19 cellular contexts compared by ENCODE assay signal in genomic region chr11:124757320-124757719, GRCh38. TPM values are rescaled to one million over a fixed set of nuclear protein-coding genes. Genes with fewer than 3 reads are reported as not detected.
DNase-seq lines count a peak whose midpoint lies in the region; ATAC-seq, FAIRE-seq and TF ChIP-seq lines count a peak whose summit lies in the region.
"Had no signal": no experiment of that assay in that cellular context is flagged by ENCODE, and none has a peak within 500 bp of the region (broad histone marks: within the 10 kb centered on the region; RNA-seq: fewer than 3 reads in every experiment).

No MANE protein-coding gene starts in this region.

- no peaks in the 10 kb centered on the region for H3K79me1 ChIP-seq in H1 (ENCODE audit: low read depth, low read length)

- CTCF ChIA-PET in WTC11 (lab: Charles Lee) (interaction anchor here (0.7 to 2.0 kb wide), 6 partner anchors 11 to 171 kb away, joined by 4 to 15 read pairs (median 8); no protein-coding TSS in a partner anchor), H1 (lab: Charles Lee; ENCODE audit: partially characterized antibody) (interaction anchor here (0.5 to 28.0 kb wide), 12 partner anchors 18 to 342 kb away, joined by 3 to 382 read pairs (median 6); partner anchors contain the start of gene NRGN)

- no peak for DNase-seq in WTC11 (ENCODE audit: low spot score)
- DNase-seq in H1 (ENCODE audit: low read depth in 1 of 2, low spot score in 2 of 2) = no peak
- no peak for DNase-seq in naive B cell
- DNase-seq in upper lobe of right lung = no peak
- no peak for DNase-seq in NCI-H2081 (lab: John Stamatoyannopoulos, UW)
- DNase-seq: BE2C; CD8-positive, alpha-beta memory T cell; DMS53; HCEC 1CT; HFFc6 had no signal

- no peak overlapping the region for H4K91ac ChIP-seq in H1 (replicated peaks; ENCODE audit: insufficient read length, low read length)

- H3K27me3 ChIP-seq in H1 (replicated peaks in 1 of 4; ENCODE audit: control insufficient read depth in 3 of 4, extremely low read depth in 1 of 4, insufficient read depth in 3 of 4, low read length in 3 of 4) (peaks cover 88 to 100% (median 96%) of the 10 kb centered on the region in 4 experiments), upper lobe of right lung (peaks cover 22% of the 10 kb centered on the region)

- no peak overlapping the region for H3K4ac ChIP-seq in H1 (replicated peaks; ENCODE audit: insufficient read length, low read depth, low read length)

- no peak overlapping the region for H3K14ac ChIP-seq in H1 (ENCODE audit: insufficient read length)

- no peak for TF ChIP-seq EP300 in H1 (IDR thresholded peaks at IDR 0.05; ENCODE audit: borderline replicate concordance in 1 of 2, low read depth in 2 of 2, low read length in 2 of 2)

- no peak for TF ChIP-seq POLR2A in H1 (IDR thresholded peaks at IDR 0.05; ENCODE audit: control extremely low read depth in 1 of 2, low read depth in 2 of 2, low read length in 2 of 2)

- H3K18ac ChIP-seq in H1 (ENCODE audit: extremely low read depth, low read length) = no peak overlapping the region

- intact Hi-C loops in upper lobe of right lung (cut with DNase I) = no loop called here

- H3K4me3 Mint-ChIP-seq in WTC11 (peak overlapping the region; percentile 12; the same call in 1 of the 2 replicates), naive B cell (peak overlapping the region in 5 of 8 donors; percentile 14 to 85 (median 62))
- H3K4me3 Mint-ChIP-seq: HFFc6 had no signal

- H2BK20ac ChIP-seq in H1 (ENCODE audit: low read length) = no peak overlapping the region

- H3K4me1 Mint-ChIP-seq in WTC11 = peaks cover 57% of the 10 kb centered on the region
- H3K4me1 Mint-ChIP-seq in naive B cell = peaks cover 41 to 58% (median 51%) of the 10 kb centered on the region in 3 donors

- ATAC-seq in WTC11 (no peak), naive B cell (ENCODE audit: low read depth in 2 of 2) (no peak), upper lobe of right lung (no peak), GM21786 (IDR thresholded peaks at IDR 0.05; ENCODE audit: unreplicated experiment) (no peak), GM19397 (IDR thresholded peaks at IDR 0.05; ENCODE audit: unreplicated experiment) (no peak)
- ATAC-seq: A549, K562 had no signal

- H3K9ac ChIP-seq in H1 (replicated peaks in 1 of 4; ENCODE audit: extremely low read depth in 1 of 4, low read depth in 3 of 4, low read length in 3 of 4) = no peak overlapping the region

- H3K4me1 ChIP-seq in H1 (replicated peaks in 1 of 4; ENCODE audit: control insufficient read depth in 3 of 4, insufficient read depth in 4 of 4, low read length in 3 of 4) = peaks cover 6 to 40% (median 26%) of the 10 kb centered on the region in 4 experiments
- H3K4me1 ChIP-seq in upper lobe of right lung = peaks cover 45% of the 10 kb centered on the region
- H3K4me1 ChIP-seq: BE2C had no signal

- 0 out of 2 replicates have a peak overlapping the region, but pooled peaks have one; percentile 39 for H2BK12ac ChIP-seq in H1 (ENCODE audit: low read depth, low read length)

- H3K27me3 Mint-ChIP-seq in WTC11 (ENCODE audit: low read depth) = peaks cover 98% of the 10 kb centered on the region
- H3K27me3 Mint-ChIP-seq in naive B cell = peaks cover 0 to 5% (median 0%) of the 10 kb centered on the region in 3 donors

- 0 out of 2 replicates have a peak overlapping the region, but pooled peaks have one; percentile 42 for H2AK5ac ChIP-seq in H1 (ENCODE audit: low read depth, low read length)

- no peak overlapping the region for H4K5ac ChIP-seq in H1 (ENCODE audit: insufficient read length, low read depth, low read length)

- H3K27ac ChIP-seq in H1 (ENCODE audit: low read depth, low read length) (no peak overlapping the region), upper lobe of right lung (peak overlapping the region; percentile 6)
- H3K27ac ChIP-seq: A549, HL-60 had no signal

- H3K36me3 Mint-ChIP-seq in WTC11 (no peaks in the 10 kb centered on the region), naive B cell (peaks cover 0 to 6% of the 10 kb centered on the region in 2 donors)
- H3K36me3 Mint-ChIP-seq: CD8-positive, alpha-beta memory T cell had no signal

- FAIRE-seq in H1 (lab: Jason Lieb, UNC) = no peak
- FAIRE-seq: A549, K562 had no signal

- no peak overlapping the region for H4K8ac ChIP-seq in H1 (ENCODE audit: extremely low read depth, insufficient read depth, low read length)

- H3K23me2 ChIP-seq in H1 (ENCODE audit: low read depth, low read length) = peaks cover 10% of the 10 kb centered on the region; the same call in 1 of the 2 replicates

- no peak overlapping the region for H3K23ac ChIP-seq in H1 (ENCODE audit: insufficient read length)

- POLR2A ChIA-PET in WTC11 (lab: Charles Lee) = no interaction called here
- POLR2A ChIA-PET in H1 (lab: Charles Lee; ENCODE audit: partially characterized antibody) = interaction anchor here (0.6 to 3.1 kb wide), 4 partner anchors 12 to 87 kb away, joined by 3 to 13 read pairs (median 4); no protein-coding TSS in a partner anchor

- H3K56ac ChIP-seq in H1 (replicated peaks; ENCODE audit: insufficient read length, low read depth, low read length) = no peak overlapping the region

- WGBS in H1 (ENCODE audit: extremely low coverage in 1 of 2, insufficient coverage in 1 of 2, insufficient read length in 1 of 2, insufficient replicate concordance in 2 of 2, low coverage in 1 of 2, low lambda C conversion rate in 2 of 2, missing lambda C conversion rate in 1 of 2), 2 experiments = 46% methylated on average over 3 of the region's 3 CpGs; no CpG with 5 or more reads in 1 of the 2 experiments

- no peak overlapping the region for H3K27ac Mint-ChIP-seq in WTC11
- peak overlapping the region in 1 of 6 donors; percentile 56 for H3K27ac Mint-ChIP-seq in naive B cell
- H3K27ac Mint-ChIP-seq: CD8-positive, alpha-beta memory T cell; HFFc6 had no signal

- H3K4me3 ChIP-seq in H1 (ENCODE audit: extremely low read depth in 1 of 4, insufficient read depth in 2 of 4, low read depth in 3 of 4, low read length in 4 of 4) (no peak overlapping the region), upper lobe of right lung (no peak overlapping the region)
- H3K4me3 ChIP-seq: A549, K562 had no signal

- H3K9me3 ChIP-seq in H1 (ENCODE audit: insufficient read depth in 2 of 2, low read depth in 1 of 2, low read length in 1 of 2) = no peaks in the 10 kb centered on the region
- no peaks in the 10 kb centered on the region for H3K9me3 ChIP-seq in upper lobe of right lung
- H3K9me3 ChIP-seq: A549, BE2C had no signal

- no peak for TF ChIP-seq RAD21 in H1 (IDR thresholded peaks at IDR 0.05 in 1 of 2, conservative IDR thresholded peaks at IDR 0.05 in 1 of 2; ENCODE audit: low read depth in 2 of 2, low read length in 2 of 2)

- H4K20me1 ChIP-seq in H1 (replicated peaks in 1 of 2; ENCODE audit: control insufficient read depth in 1 of 2, insufficient read depth in 2 of 2, low read length in 2 of 2) = peaks cover 14 to 27% of the 10 kb centered on the region in 2 experiments

- H3K79me2 ChIP-seq in H1 (ENCODE audit: control insufficient read depth in 1 of 2, insufficient read depth in 2 of 2, low read length in 2 of 2) = no peaks in the 10 kb centered on the region

- H3K9me3 Mint-ChIP-seq in WTC11 = no peaks in the 10 kb centered on the region
- H3K9me3 Mint-ChIP-seq in naive B cell = no peaks in the 10 kb centered on the region
- H3K9me3 Mint-ChIP-seq: CD8-positive, alpha-beta memory T cell; HFFc6 had no signal

- H3K4me2 ChIP-seq in H1 (ENCODE audit: insufficient read depth in 1 of 2, low read depth in 2 of 2, low read length in 2 of 2) = no peak overlapping the region; a peak in 1 of 4 replicates

- H2AFZ ChIP-seq in H1 (ENCODE audit: low read length) = no peak overlapping the region

- H3K36me3 ChIP-seq in H1 (ENCODE audit: control insufficient read depth in 2 of 4, insufficient read depth in 4 of 4, low read length in 3 of 4) (peaks cover 0 to 3% (median 0%) of the 10 kb centered on the region in 4 experiments; a peak in 1 of 8 replicates), upper lobe of right lung (peaks cover 32% of the 10 kb centered on the region)
- H3K36me3 ChIP-seq: BE2C had no signal

- no peak overlapping the region for H2BK120ac ChIP-seq in H1 (replicated peaks; ENCODE audit: low read depth, low read length)

- H2BK5ac ChIP-seq in H1 (ENCODE audit: low read depth, low read length) = no peak overlapping the region

- TF ChIP-seq CTCF in WTC11 (IDR thresholded peaks at IDR 0.05) (no peak), H1 (IDR thresholded peaks at IDR 0.05; ENCODE audit: control extremely low read depth in 1 of 3, insufficient read depth in 1 of 3, low read depth in 1 of 3, low read length in 3 of 3) (no peak), upper lobe of right lung (IDR thresholded peaks at IDR 0.05) (no peak)

- H2BK15ac ChIP-seq in H1 (ENCODE audit: low read length) = peak overlapping the region; percentile 25; the same call in 1 of the 2 replicates

RNA-seq across cellular contexts. Expression of gene ESAM, which starts 4.8 kb away (rescaled TPM):
- total RNA-seq in WTC11 (2021) (0.44 to 0.64 TPM (median 0.48 TPM) in 3 replicates), upper lobe of right lung (164 TPM)
- 0.17 TPM in 1 of 2 replicates, not detected in the other for total RNA-seq in H1 (2021; fragmentation: NEBNext Ultra II Directional; extraction: Animal tissue kit (Norgen Biotek cat#: 25700))
- polyA plus RNA-seq in H1 (2011; rRNA removed) (0.09 and 0.19 TPM in 2 replicates), naive B cell (ENCODE audit: low read depth in 6 of 6) (10 to 100 TPM; 13.6 to 25.3 (median 19.1) TPM)
- 0.21 TPM for polyA plus RNA-seq in H1 (2011; cell fraction: cytosol; rRNA removed)
- 0.91 TPM for polyA plus RNA-seq in H1 (2011; cell fraction: nucleus; rRNA removed)
- polyA plus RNA-seq in H1 (2012, experiment 1 of 2) = 0.10 to 0.31 TPM (median 0.22 TPM) in 4 replicates
- polyA plus RNA-seq in H1 (2012, experiment 2 of 2) = 0.26 TPM
- 0.39 TPM for polyA plus RNA-seq in H1 (2013, experiment 1 of 2)
- polyA plus RNA-seq in H1 (2013, experiment 2 of 2) = 0.26 TPM
- polyA minus RNA-seq in H1 (2011; rRNA and poly(A)+ RNA removed) = 0.32 TPM in 1 of 2 replicates, not detected in the other
- not detected for polyA minus RNA-seq in H1 (2011; cell fraction: cytosol; rRNA and poly(A)+ RNA removed)
- polyA minus RNA-seq in H1 (2011; cell fraction: nucleus; rRNA and poly(A)+ RNA removed) = not detected
- polyA plus RNA-seq: CD8-positive, alpha-beta memory T cell had no signal

RNA-seq across cellular contexts. Expression of gene VSIG2, which starts 5.3 kb away (rescaled TPM):
- total RNA-seq in WTC11 (2021) = 0.46 to 0.79 TPM (median 0.71 TPM) in 3 replicates
- not detected in 2 replicates for total RNA-seq in H1 (2021; fragmentation: NEBNext Ultra II Directional; extraction: Animal tissue kit (Norgen Biotek cat#: 25700))
- polyA plus RNA-seq in H1 (2011; rRNA removed) = 0.18 and 0.35 TPM in 2 replicates
- polyA plus RNA-seq in H1 (2011; cell fraction: cytosol; rRNA removed) = not detected
- polyA plus RNA-seq in H1 (2011; cell fraction: nucleus; rRNA removed) = not detected
- polyA plus RNA-seq in H1 (2012, experiment 1 of 2) = 0.16 to 0.42 TPM (median 0.28 TPM) in 3 of 4 replicates, not detected in the other
- 0.16 TPM for polyA plus RNA-seq in H1 (2012, experiment 2 of 2)
- polyA plus RNA-seq in H1 (2013, experiment 1 of 2) = not detected
- not detected for polyA plus RNA-seq in H1 (2013, experiment 2 of 2)
- polyA minus RNA-seq in H1 (2011; rRNA and poly(A)+ RNA removed) = not detected in 2 replicates
- not detected for polyA minus RNA-seq in H1 (2011; cell fraction: cytosol; rRNA and poly(A)+ RNA removed)
- not detected for polyA minus RNA-seq in H1 (2011; cell fraction: nucleus; rRNA and poly(A)+ RNA removed)
- polyA plus RNA-seq in naive B cell (ENCODE audit: low read depth in 6 of 6) = under 1 TPM in 1 of 6 donors, not detected in 5; 0.29 TPM
- total RNA-seq in upper lobe of right lung = 40.1 TPM
- total RNA-seq: Daoy, H4, K562 had no signal
- polyA plus RNA-seq: A549; AG04450; CD14-positive monocyte; CD8-positive, alpha-beta memory T cell; K562 had no signal

RNA-seq across cellular contexts. Expression of gene NRGN, which starts 17.6 kb away (rescaled TPM):
- total RNA-seq in WTC11 (2021) (1.9 to 2.9 TPM (median 2.5 TPM) in 3 replicates), upper lobe of right lung (79.9 TPM)
- total RNA-seq in H1 (2021; fragmentation: NEBNext Ultra II Directional; extraction: Animal tissue kit (Norgen Biotek cat#: 25700)) = 0.60 and 0.75 TPM in 2 replicates
- polyA plus RNA-seq in H1 (2011; rRNA removed) (1.0 and 1.5 TPM in 2 replicates), naive B cell (ENCODE audit: low read depth in 6 of 6) (1 to 10 TPM; 1.3 to 8.3 (median 6.0) TPM)
- polyA plus RNA-seq in H1 (2011; cell fraction: cytosol; rRNA removed) = 0.54 TPM
- 1.7 TPM for polyA plus RNA-seq in H1 (2011; cell fraction: nucleus; rRNA removed)
- 0.76 to 1.2 TPM (median 0.92 TPM) in 4 replicates for polyA plus RNA-seq in H1 (2012, experiment 1 of 2)
- polyA plus RNA-seq in H1 (2012, experiment 2 of 2) = 0.89 TPM
- polyA plus RNA-seq in H1 (2013, experiment 1 of 2) = 1.2 TPM
- polyA plus RNA-seq in H1 (2013, experiment 2 of 2) = 0.83 TPM
- polyA minus RNA-seq in H1 (2011; rRNA and poly(A)+ RNA removed) = 0.38 TPM in 1 of 2 replicates, not detected in the other
- not detected for polyA minus RNA-seq in H1 (2011; cell fraction: cytosol; rRNA and poly(A)+ RNA removed)
- not detected for polyA minus RNA-seq in H1 (2011; cell fraction: nucleus; rRNA and poly(A)+ RNA removed)
- polyA plus RNA-seq: CD8-positive, alpha-beta memory T cell had no signal

RNA-seq across cellular contexts. Expression of gene MSANTD2, which starts 42.9 kb away (rescaled TPM):
- 16.5 to 17.5 TPM (median 16.8 TPM) in 3 replicates for total RNA-seq in WTC11 (2021)
- total RNA-seq in H1 (2021; fragmentation: NEBNext Ultra II Directional; extraction: Animal tissue kit (Norgen Biotek cat#: 25700)) = 15.9 and 17.3 TPM in 2 replicates
- 5.6 and 8.2 TPM in 2 replicates for polyA plus RNA-seq in H1 (2011; rRNA removed)
- 10.5 TPM for polyA plus RNA-seq in H1 (2011; cell fraction: cytosol; rRNA removed)
- 10.8 TPM for polyA plus RNA-seq in H1 (2011; cell fraction: nucleus; rRNA removed)
- polyA plus RNA-seq in H1 (2012, experiment 1 of 2) = 8.2 to 13.3 TPM (median 10.5 TPM) in 4 replicates
- 5.9 TPM for polyA plus RNA-seq in H1 (2012, experiment 2 of 2)
- 13.3 TPM for polyA plus RNA-seq in H1 (2013, experiment 1 of 2)
- 12.5 TPM for polyA plus RNA-seq in H1 (2013, experiment 2 of 2)
- polyA minus RNA-seq in H1 (2011; rRNA and poly(A)+ RNA removed) = 4.2 and 4.6 TPM in 2 replicates
- polyA minus RNA-seq in H1 (2011; cell fraction: cytosol; rRNA and poly(A)+ RNA removed) = 9.2 TPM
- polyA minus RNA-seq in H1 (2011; cell fraction: nucleus; rRNA and poly(A)+ RNA removed) = 17.6 TPM
- polyA plus RNA-seq in naive B cell (ENCODE audit: low read depth in 6 of 6) = 1 to 10 TPM in 5 of 6 donors, not detected in 1; 2.5 to 8.1 (median 3.4) TPM
- 13.3 TPM for total RNA-seq in upper lobe of right lung

Comparison
In these comparisons a context has a peak if more than half of its experiments do, and no peak if none do; other contexts are left out.
1. RNA of gene ESAM, which starts 4.8 kb away (total RNA-seq): 164 TPM in upper lobe of right lung (single experiment); 0.44 to 0.64 TPM in WTC11 and 0.17 TPM in H1; every median in the first group is over 100 times any median in the second.
2. RNA of gene VSIG2, which starts 5.3 kb away (total RNA-seq): 40.1 TPM in upper lobe of right lung (single experiment); 0.46 to 0.79 TPM in WTC11 and not detected in H1; every median in the first group is over 10 times any median in the second.
3. RNA of gene NRGN, which starts 17.6 kb away (total RNA-seq): 79.9 TPM in upper lobe of right lung (single experiment); 1.9 to 2.9 TPM in WTC11 and 0.60 to 0.75 TPM in H1; every median in the first group is over 10 times any median in the second.